In the genomic region with DNA sequence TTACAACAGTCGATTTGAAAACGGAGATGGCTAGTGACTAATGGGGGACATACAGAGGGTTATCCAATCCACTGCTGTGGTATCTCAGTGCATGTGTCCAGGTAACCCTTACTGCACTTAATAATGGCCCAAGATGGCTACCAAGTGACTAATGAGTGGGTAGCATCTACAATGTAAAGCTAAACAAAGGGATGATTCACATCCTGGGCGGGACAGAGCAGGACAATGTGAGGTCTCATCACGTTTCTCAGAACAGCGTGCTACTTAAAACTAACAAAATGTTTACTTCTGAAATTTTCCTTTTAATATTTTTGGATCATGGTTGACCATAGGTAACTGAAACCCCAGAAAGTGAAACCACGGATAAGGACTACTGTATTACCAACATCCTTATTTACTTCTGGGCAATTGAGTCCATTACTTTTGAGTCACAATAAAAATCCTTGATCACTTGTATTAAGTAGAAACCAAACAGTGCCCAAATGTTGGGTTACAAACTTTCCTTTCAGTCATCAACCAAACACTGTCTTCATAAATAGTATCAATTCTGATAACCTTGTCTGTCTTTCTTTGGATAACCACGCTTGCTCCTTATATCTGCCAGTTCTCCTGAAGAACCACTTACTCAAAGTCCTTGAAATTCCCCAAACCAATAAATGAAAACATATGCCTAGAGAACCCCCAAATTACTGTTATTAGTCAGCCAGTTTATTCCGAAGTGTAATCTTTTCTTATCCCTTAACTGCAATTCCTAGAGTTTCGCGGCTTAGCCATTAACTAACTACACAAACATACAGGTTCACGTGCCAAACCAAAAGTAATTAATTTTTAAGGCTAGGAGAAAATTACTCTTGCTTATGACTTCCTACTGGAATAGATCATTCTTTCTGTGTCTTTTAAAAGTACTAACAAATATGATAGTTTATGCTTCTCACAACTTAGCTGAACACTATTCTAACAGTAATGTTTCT, we compare ENCODE assay signal across 1 cellular context.
TF ChIP-seq lines count a peak whose summit lies in the region.

No MANE protein-coding gene starts in this region.

TF ChIP-seq in HCT116, 20 proteins besides CTCF, POLR2A, EP300 and RAD21 (continued from another document):
- TF ChIP-seq, protein P1, sequence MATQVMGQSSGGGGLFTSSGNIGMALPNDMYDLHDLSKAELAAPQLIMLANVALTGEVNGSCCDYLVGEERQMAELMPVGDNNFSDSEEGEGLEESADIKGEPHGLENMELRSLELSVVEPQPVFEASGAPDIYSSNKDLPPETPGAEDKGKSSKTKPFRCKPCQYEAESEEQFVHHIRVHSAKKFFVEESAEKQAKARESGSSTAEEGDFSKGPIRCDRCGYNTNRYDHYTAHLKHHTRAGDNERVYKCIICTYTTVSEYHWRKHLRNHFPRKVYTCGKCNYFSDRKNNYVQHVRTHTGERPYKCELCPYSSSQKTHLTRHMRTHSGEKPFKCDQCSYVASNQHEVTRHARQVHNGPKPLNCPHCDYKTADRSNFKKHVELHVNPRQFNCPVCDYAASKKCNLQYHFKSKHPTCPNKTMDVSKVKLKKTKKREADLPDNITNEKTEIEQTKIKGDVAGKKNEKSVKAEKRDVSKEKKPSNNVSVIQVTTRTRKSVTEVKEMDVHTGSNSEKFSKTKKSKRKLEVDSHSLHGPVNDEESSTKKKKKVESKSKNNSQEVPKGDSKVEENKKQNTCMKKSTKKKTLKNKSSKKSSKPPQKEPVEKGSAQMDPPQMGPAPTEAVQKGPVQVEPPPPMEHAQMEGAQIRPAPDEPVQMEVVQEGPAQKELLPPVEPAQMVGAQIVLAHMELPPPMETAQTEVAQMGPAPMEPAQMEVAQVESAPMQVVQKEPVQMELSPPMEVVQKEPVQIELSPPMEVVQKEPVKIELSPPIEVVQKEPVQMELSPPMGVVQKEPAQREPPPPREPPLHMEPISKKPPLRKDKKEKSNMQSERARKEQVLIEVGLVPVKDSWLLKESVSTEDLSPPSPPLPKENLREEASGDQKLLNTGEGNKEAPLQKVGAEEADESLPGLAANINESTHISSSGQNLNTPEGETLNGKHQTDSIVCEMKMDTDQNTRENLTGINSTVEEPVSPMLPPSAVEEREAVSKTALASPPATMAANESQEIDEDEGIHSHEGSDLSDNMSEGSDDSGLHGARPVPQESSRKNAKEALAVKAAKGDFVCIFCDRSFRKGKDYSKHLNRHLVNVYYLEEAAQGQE (IDR thresholded peaks at IDR 0.05; ENCODE audit: low read depth): no peak
- no peak for TF ChIP-seq YY1 (IDR thresholded peaks at IDR 0.05; ENCODE audit: extremely low read depth, insufficient replicate concordance, low read depth, low read length)
- TF ChIP-seq EZH2phosphoT487 (IDR thresholded peaks at IDR 0.05; ENCODE audit: borderline replicate concordance): no peak
- peak; percentile 59; the same call in 1 of the 2 replicates for TF ChIP-seq FOSL1 (IDR thresholded peaks at IDR 0.05; ENCODE audit: low read depth)
